Comparison of ENCODE assay signal across 8 cellular contexts in genomic region chr11:119615003-119615878, GRCh38.
DNase-seq lines count a peak whose midpoint lies in the region; ATAC-seq and TF ChIP-seq lines count a peak whose summit lies in the region.

No MANE protein-coding gene starts in this region.

- ATAC-seq in GM18517 (IDR thresholded peaks at IDR 0.05; ENCODE audit: unreplicated experiment) (peak; percentile 61), HG03196 (IDR thresholded peaks at IDR 0.05; ENCODE audit: unreplicated experiment) (peak; percentile 59), HG03439 (IDR thresholded peaks at IDR 0.05; ENCODE audit: unreplicated experiment) (no peak)
- no peak for ATAC-seq in stimulated activated memory B cell treated with anti-CD40 and anti-IgM and Interleukin-4, amounts not matched to agents 10 μg/mL and 1 μg/mL and 100 μg/mL, for 72 hours

- H3K4me3 ChIP-seq in liver (ENCODE audit: low read depth in 1 of 3, low read length in 3 of 3): no peak overlapping the region

- TF ChIP-seq CTCF in liver (IDR thresholded peaks at IDR 0.05; ENCODE audit: low read depth, low read length, missing input control): no peak

- H3K27me3 Mint-ChIP-seq in stimulated activated memory B cell treated with anti-CD40 and anti-IgM and Interleukin-4, amounts not matched to agents 10 μg/mL and 1 μg/mL and 100 μg/mL, for 72 hours: peaks cover 31% of the 10 kb centered on the region
- H3K27me3 Mint-ChIP-seq in activated naive CD4-positive, alpha-beta T cell treated with anti-CD3 and anti-CD28 coated beads, Interleukin-2, amount 10 ng/mL, durations not matched to agents 7 days and 5 days: peaks cover 17% of the 10 kb centered on the region

- no peak overlapping the region for H3K9ac ChIP-seq in liver (ENCODE audit: low read depth in 1 of 2, low read length in 2 of 2)

- H3K27ac ChIP-seq in angular gyrus (ENCODE audit: low read depth, low read length) (peak overlapping the region; percentile 76), liver (ENCODE audit: low read depth in 1 of 2, low read length in 2 of 2) (no peak overlapping the region)

- H3K9me3 Mint-ChIP-seq in stimulated activated memory B cell treated with anti-CD40 and anti-IgM and Interleukin-4, amounts not matched to agents 10 μg/mL and 1 μg/mL and 100 μg/mL, for 72 hours: no peaks in the 10 kb centered on the region
- H3K9me3 Mint-ChIP-seq in activated naive CD4-positive, alpha-beta T cell treated with anti-CD3 and anti-CD28 coated beads, Interleukin-2, amount 10 ng/mL, durations not matched to agents 7 days and 5 days: no peaks in the 10 kb centered on the region

- H3K36me3 Mint-ChIP-seq in stimulated activated memory B cell treated with anti-CD40 and anti-IgM and Interleukin-4, amounts not matched to agents 10 μg/mL and 1 μg/mL and 100 μg/mL, for 72 hours: no peaks in the 10 kb centered on the region
- no peaks in the 10 kb centered on the region for H3K36me3 Mint-ChIP-seq in activated naive CD4-positive, alpha-beta T cell treated with anti-CD3 and anti-CD28 coated beads, Interleukin-2, amount 10 ng/mL, durations not matched to agents 7 days and 5 days

- H3K36me3 ChIP-seq in liver (ENCODE audit: control insufficient read depth in 4 of 4, insufficient read depth in 3 of 4, low read depth in 1 of 4, low read length in 3 of 4): no peaks in the 10 kb centered on the region

- no peaks in the 10 kb centered on the region for H3K27me3 ChIP-seq in liver (ENCODE audit: control insufficient read depth in 4 of 4, insufficient read depth in 4 of 4, low read length in 3 of 4)

- no peaks in the 10 kb centered on the region for H3K4me1 ChIP-seq in liver (ENCODE audit: control insufficient read depth in 4 of 4, insufficient read depth in 4 of 4, low read length in 3 of 4)

- no peak overlapping the region for H3K27ac Mint-ChIP-seq in stimulated activated memory B cell treated with anti-CD40 and anti-IgM and Interleukin-4, amounts not matched to agents 10 μg/mL and 1 μg/mL and 100 μg/mL, for 72 hours
- H3K27ac Mint-ChIP-seq in activated naive CD4-positive, alpha-beta T cell treated with anti-CD3 and anti-CD28 coated beads, Interleukin-2, amount 10 ng/mL, durations not matched to agents 7 days and 5 days: no peak overlapping the region

- TF ChIP-seq RAD21 in liver (IDR thresholded peaks at IDR 0.05): no peak

- H3K9me3 ChIP-seq in liver (ENCODE audit: control insufficient read depth in 4 of 4, low read length in 3 of 4): peaks cover 0 to 2% (median 0%) of the 10 kb centered on the region in 4 donors

- CTCF ChIA-PET in activated naive CD4-positive, alpha-beta T cell treated with anti-CD3 and anti-CD28 coated beads, Interleukin-2, amount 10 ng/mL, durations not matched to agents 7 days and 5 days (lab: Charles Lee): interaction anchor here (1.0 to 1.6 kb wide), 2 partner anchors 10 to 114 kb away, joined by 3 to 4 read pairs; partner anchors contain the start of gene NECTIN1

- no peaks in the 10 kb centered on the region for H3K4me1 Mint-ChIP-seq in stimulated activated memory B cell treated with anti-CD40 and anti-IgM and Interleukin-4, amounts not matched to agents 10 μg/mL and 1 μg/mL and 100 μg/mL, for 72 hours
- H3K4me1 Mint-ChIP-seq in activated naive CD4-positive, alpha-beta T cell treated with anti-CD3 and anti-CD28 coated beads, Interleukin-2, amount 10 ng/mL, durations not matched to agents 7 days and 5 days: no peaks in the 10 kb centered on the region

- H3K4me3 Mint-ChIP-seq in stimulated activated memory B cell treated with anti-CD40 and anti-IgM and Interleukin-4, amounts not matched to agents 10 μg/mL and 1 μg/mL and 100 μg/mL, for 72 hours: no peak overlapping the region
- no peak overlapping the region for H3K4me3 Mint-ChIP-seq in activated naive CD4-positive, alpha-beta T cell treated with anti-CD3 and anti-CD28 coated beads, Interleukin-2, amount 10 ng/mL, durations not matched to agents 7 days and 5 days

- DNase-seq in NCI-H2196 treated with DMSO at 0.1 percent for 48 hours (lab: John Stamatoyannopoulos, UW; ENCODE audit: unreplicated experiment): no peak
- no peak for DNase-seq in activated naive CD4-positive, alpha-beta T cell treated with anti-CD3 and anti-CD28 coated beads, Interleukin-2, amount 10 ng/mL, durations not matched to agents 7 days and 5 days

- 76% methylated on average over 9 of the region's 9 CpGs for WGBS in liver

TF ChIP-seq in liver, 16 proteins besides CTCF, POLR2A, EP300 and RAD21:
- peak in 1 of 2 donors; percentile 50 for TF ChIP-seq GABPA (IDR thresholded peaks at IDR 0.05 in 1 of 2, conservative IDR thresholded peaks at IDR 0.05 in 1 of 2)
- TF ChIP-seq JUND (IDR thresholded peaks at IDR 0.05): peak; percentile 44 to 50
- TF ChIP-seq FOXA1 (IDR thresholded peaks at IDR 0.05): no peak
- no peak for TF ChIP-seq YY1 (IDR thresholded peaks at IDR 0.05)
- no peak for TF ChIP-seq SP1 (IDR thresholded peaks at IDR 0.05)
TF ChIP-seq in liver: peak in this region for 2.

Comparison
In these comparisons a context has a peak if more than half of its experiments do, and no peak if none do; other contexts are left out.
1. ATAC-seq: peak in GM18517 (single experiment) and HG03196 (single experiment); none in HG03439 (single experiment) and stimulated activated memory B cell treated with anti-CD40 and anti-IgM and Interleukin-4, amounts not matched to agents 10 μg/mL and 1 μg/mL and 100 μg/mL, for 72 hours (single experiment).